Comparison of ENCODE assay signal across 11 cellular contexts in genomic region chr9:123637596-123637939, GRCh38.
DNase-seq lines count a peak whose midpoint lies in the region; ATAC-seq and TF ChIP-seq lines count a peak whose summit lies in the region.
"Had no signal": no experiment of that assay in that cellular context is flagged by ENCODE, and none has a peak within 500 bp of the region (broad histone marks: within the 10 kb centered on the region; RNA-seq: fewer than 3 reads in every experiment).

No MANE protein-coding gene starts in this region.

- no peak overlapping the region for H2AFZ ChIP-seq in ACC112 (ENCODE audit: low read length, unreplicated experiment)

- intact Hi-C loops in adrenal gland (cut with DNase I): no loop called here

- TF ChIP-seq POLR2A in adrenal gland (IDR thresholded peaks at IDR 0.05): no peak
- TF ChIP-seq POLR2A in GM18505 (IDR thresholded peaks at IDR 0.05; ENCODE audit: borderline replicate concordance, extremely low read depth, insufficient read depth, insufficient read length): no peak

- TF ChIP-seq CTCF in adrenal gland (IDR thresholded peaks at IDR 0.05): no peak

- H3K36me3 Mint-ChIP-seq in activated naive CD8-positive, alpha-beta T cell treated with anti-CD3 and anti-CD28 coated beads for 36 hours: no peaks in the 10 kb centered on the region

- no peaks in the 10 kb centered on the region for H3K9me3 ChIP-seq in adrenal gland (replicated peaks in 1 of 3)
- H3K9me3 ChIP-seq: prostate gland had no signal

- H3K9me3 Mint-ChIP-seq in activated naive CD8-positive, alpha-beta T cell treated with anti-CD3 and anti-CD28 coated beads for 36 hours: no peaks in the 10 kb centered on the region

- peaks cover 57% of the 10 kb centered on the region for H3K4me1 Mint-ChIP-seq in activated naive CD8-positive, alpha-beta T cell treated with anti-CD3 and anti-CD28 coated beads for 36 hours

- H3K4me3 ChIP-seq in ACC112 (ENCODE audit: low read depth, low read length) (peak overlapping the region; percentile 72), GM08714 (ENCODE audit: low read length) (peak overlapping the region; percentile 55; the same call in 1 of the 2 replicates), adrenal gland (peak overlapping the region in 1 of 4 donors; percentile 7)

- H3K27me3 Mint-ChIP-seq in activated naive CD8-positive, alpha-beta T cell treated with anti-CD3 and anti-CD28 coated beads for 36 hours: no peaks in the 10 kb centered on the region

- peak overlapping the region; percentile 52 for H3K4me3 Mint-ChIP-seq in activated naive CD8-positive, alpha-beta T cell treated with anti-CD3 and anti-CD28 coated beads for 36 hours

- ATAC-seq in GM18505 (IDR thresholded peaks at IDR 0.05; ENCODE audit: unreplicated experiment): no peak
- ATAC-seq: PC-3 had no signal

- H3K36me3 ChIP-seq in ACC112 (ENCODE audit: insufficient read depth, low read length) (no peaks in the 10 kb centered on the region), adrenal gland (replicated peaks in 1 of 2) (no peaks in the 10 kb centered on the region)
- H3K36me3 ChIP-seq: prostate gland had no signal

- H3K27me3 ChIP-seq in ACC112 (ENCODE audit: insufficient read depth, low read length) (no peaks in the 10 kb centered on the region), adrenal gland (no peaks in the 10 kb centered on the region)

- no peaks in the 10 kb centered on the region for H3K4me1 ChIP-seq in ACC112 (ENCODE audit: control insufficient read depth, insufficient read depth, low read length, unreplicated experiment)
- peaks cover 16 to 21% of the 10 kb centered on the region in 2 donors for H3K4me1 ChIP-seq in adrenal gland (replicated peaks in 1 of 2)
- H3K4me1 ChIP-seq: prostate gland had no signal

- H3K79me2 ChIP-seq in ACC112 (ENCODE audit: control insufficient read depth, insufficient read depth, low read length, unreplicated experiment): no peaks in the 10 kb centered on the region

- H3K27ac ChIP-seq in ACC112 (ENCODE audit: low read depth, low read length): no peak overlapping the region
- H3K27ac ChIP-seq in adrenal gland: no peak overlapping the region
- H3K27ac ChIP-seq: prostate gland had no signal

- DNase-seq in activated naive CD8-positive, alpha-beta T cell treated with anti-CD3 and anti-CD28 coated beads for 36 hours: no peak
- peak; percentile 39 for DNase-seq in kidney tubule cell (ENCODE audit: low spot score)
- no peak for DNase-seq in adrenal gland
- DNase-seq in NCI-H187 treated with DMSO at 0.1 percent for 48 hours (lab: John Stamatoyannopoulos, UW): no peak
- DNase-seq in cerebellar nuclear complex (lab: John Stamatoyannopoulos, UW): no peak
- DNase-seq: glutamatergic neuron, PC-3 had no signal

- H3K27ac Mint-ChIP-seq in activated naive CD8-positive, alpha-beta T cell treated with anti-CD3 and anti-CD28 coated beads for 36 hours: peak overlapping the region; percentile 34

- WGBS in adrenal gland, 4 donors: 36 to 60% (median 49%) methylated on average over 3 of the region's 3 CpGs
